14 cellular contexts compared by ENCODE assay signal in the genomic region with DNA sequence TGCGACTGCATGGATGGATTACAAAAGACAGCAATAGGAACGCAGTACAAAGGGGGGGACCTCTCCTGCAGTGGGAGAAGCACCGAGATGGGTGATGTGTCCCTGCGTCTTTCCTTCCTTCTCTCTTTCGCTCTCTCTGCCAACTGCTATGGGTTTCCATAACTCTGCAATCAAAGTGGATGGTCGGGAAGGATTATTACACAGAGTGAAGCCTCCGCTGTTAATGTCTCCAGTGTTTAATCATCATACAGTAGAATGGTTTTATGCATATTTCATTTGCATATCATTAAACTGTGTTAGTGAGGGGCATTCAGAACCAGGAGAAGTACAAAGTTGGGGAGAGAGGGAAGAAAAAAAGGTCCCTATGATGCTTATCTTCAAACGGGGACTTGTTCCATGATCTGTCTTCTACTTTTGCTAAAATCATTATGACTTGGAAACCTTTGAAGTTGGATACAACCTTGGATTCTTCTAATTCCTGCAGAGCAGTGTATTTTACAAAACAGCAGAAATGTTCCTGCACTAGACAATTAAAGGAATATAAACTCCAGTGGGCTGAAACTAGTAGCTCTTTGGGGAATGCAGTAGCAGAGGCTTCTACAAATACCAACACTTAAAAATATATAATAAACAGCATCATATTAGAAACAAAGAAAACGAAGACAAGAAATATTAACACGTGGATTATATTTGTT.
"Had no signal": no experiment of that assay in that cellular context is flagged by ENCODE, and none has a peak within 500 bp of the region (broad histone marks: within the 10 kb centered on the region; RNA-seq: fewer than 3 reads in every experiment).

No MANE protein-coding gene starts in this region.

- H3K4me3 ChIP-seq: lung, thoracic aorta had no signal

- H3K27me3 Mint-ChIP-seq: activated CD4-positive, alpha-beta memory T cell treated with anti-CD3 and anti-CD28 coated beads for 36 hours; activated naive CD8-positive, alpha-beta T cell treated with anti-CD3 and anti-CD28 coated beads for 36 hours; naive thymus-derived CD4-positive, alpha-beta T cell had no signal

- DNase-seq: activated CD4-positive, alpha-beta memory T cell treated with anti-CD3 and anti-CD28 coated beads for 36 hours; activated gamma-delta T cell; activated naive CD8-positive, alpha-beta T cell treated with anti-CD3 and anti-CD28 coated beads for 36 hours; activated T-cell treated with anti-CD3 and anti-CD28 coated beads, Interleukin-2, amount 50 U/mL, for 48 hours; cortex of kidney; endodermal cell; immature natural killer cell; left colon; naive thymus-derived CD4-positive, alpha-beta T cell; stimulated activated CD4-positive, alpha-beta T cell treated with anti-CD3 and anti-CD28 coated beads, Interleukin-4, amount 100 ng/mL, for 1 hour; stimulated activated CD8-positive, alpha-beta memory T cell treated with anti-CD3 and anti-CD28 coated beads, Interleukin-4, amount 100 ng/mL, for 48 hours; stimulated activated naive CD8-positive, alpha-beta T cell treated with anti-CD3 and anti-CD28 coated beads, Interleukin-15, Interleukin-2, amounts not matched to agents 100 U/mL and 50 U/mL, for 24 hours had no signal

- H3K4me3 Mint-ChIP-seq: activated CD4-positive, alpha-beta memory T cell treated with anti-CD3 and anti-CD28 coated beads for 36 hours; activated naive CD8-positive, alpha-beta T cell treated with anti-CD3 and anti-CD28 coated beads for 36 hours; endodermal cell; immature natural killer cell; naive thymus-derived CD4-positive, alpha-beta T cell had no signal

- H3K4me1 Mint-ChIP-seq: activated naive CD8-positive, alpha-beta T cell treated with anti-CD3 and anti-CD28 coated beads for 36 hours; endodermal cell; immature natural killer cell; naive thymus-derived CD4-positive, alpha-beta T cell had no signal

- H3K27ac Mint-ChIP-seq: activated CD4-positive, alpha-beta memory T cell treated with anti-CD3 and anti-CD28 coated beads for 36 hours; activated naive CD8-positive, alpha-beta T cell treated with anti-CD3 and anti-CD28 coated beads for 36 hours; endodermal cell; immature natural killer cell; naive thymus-derived CD4-positive, alpha-beta T cell had no signal

- H3K27ac ChIP-seq: thoracic aorta had no signal

- ATAC-seq: left colon; naive thymus-derived CD4-positive, alpha-beta T cell; stimulated activated naive CD8-positive, alpha-beta T cell treated with anti-CD3 and anti-CD28 coated beads, Interleukin-15, Interleukin-2, amounts not matched to agents 100 U/mL and 50 U/mL, for 24 hours had no signal
